ENCODE assay signal across 15 cellular contexts in genomic region chr5:83556190-83556589, GRCh38.
A peak's percentile ranks its signal among the peaks of the same experiment; 100 is the strongest.
DNase-seq lines count a peak whose midpoint lies in the region; ATAC-seq and TF ChIP-seq lines count a peak whose summit lies in the region.
"Had no signal": no experiment of that assay in that cellular context is flagged by ENCODE, and none has a peak within 500 bp of the region (broad histone marks: within the 10 kb centered on the region; RNA-seq: fewer than 3 reads in every experiment).

No MANE protein-coding gene starts in this region.

- H3K4me2 ChIP-seq in mesenchymal stem cell (ENCODE audit: low read length, poor library complexity, severe bottlenecking) = no peak overlapping the region

- no peak for DNase-seq in mesenchymal stem cell
- no peak for DNase-seq in C1 segment of cervical spinal cord (lab: John Stamatoyannopoulos, UW)
- no peak for DNase-seq in progenitor cell of endocrine pancreas (ENCODE audit: low spot score, unreplicated experiment)
- DNase-seq in activated CD4-positive, alpha-beta T cell treated with anti-CD3 and anti-CD28 coated beads, Interleukin-2, amount 10 ng/mL, durations not matched to agents 24 days and 14 days = no peak
- DNase-seq: activated CD4-positive, alpha-beta memory T cell treated with anti-CD3 and anti-CD28 coated beads, Interleukin-2, amount 10 ng/mL, durations not matched to agents 7 days and 5 days; head of caudate nucleus; KBM-7; NCI-H1417; NCI-H226 had no signal

- H4K91ac ChIP-seq in mesenchymal stem cell (ENCODE audit: low read length) = no peak overlapping the region

- TF ChIP-seq CTCF in progenitor cell of endocrine pancreas (IDR thresholded peaks at IDR 0.05; ENCODE audit: unreplicated experiment) = no peak

- WGBS in mesenchymal stem cell = 97% methylated on average over 3 of the region's 3 CpGs

- H2AFZ ChIP-seq in mesenchymal stem cell (ENCODE audit: low read depth, low read length) = no peak overlapping the region

- no peak overlapping the region for H2BK12ac ChIP-seq in mesenchymal stem cell (ENCODE audit: low read length in 2 of 2)

- peaks cover 5% of the 10 kb centered on the region for H3K4me1 ChIP-seq in mesenchymal stem cell (ENCODE audit: control insufficient read depth, insufficient read depth, low read depth, low read length)

- no peak overlapping the region for H3K27ac Mint-ChIP-seq in progenitor cell of endocrine pancreas
- no peak overlapping the region for H3K27ac Mint-ChIP-seq in activated CD4-positive, alpha-beta T cell treated with anti-CD3 and anti-CD28 coated beads, Interleukin-2, amount 10 ng/mL, durations not matched to agents 24 days and 14 days
- H3K27ac Mint-ChIP-seq: activated CD4-positive, alpha-beta memory T cell treated with anti-CD3 and anti-CD28 coated beads, Interleukin-2, amount 10 ng/mL, durations not matched to agents 7 days and 5 days; activated T-helper 2 cell treated with anti-CD3 and anti-CD28 coated beads, Interferon-gamma antibody, Interleukin-2, Interleukin-4, amounts not matched to agents 10 μg/mL and 5 μg/mL and 100 μg/mL, durations not matched to agents 14 hours and 24 hours and 36 hours had no signal

- no peak overlapping the region for H4K8ac ChIP-seq in mesenchymal stem cell (ENCODE audit: low read length)

- H3K9ac ChIP-seq in mesenchymal stem cell (ENCODE audit: low read length) = no peak overlapping the region

- no peak overlapping the region for H3K23ac ChIP-seq in mesenchymal stem cell (ENCODE audit: low read length in 2 of 2)

- H2BK5ac ChIP-seq in mesenchymal stem cell (ENCODE audit: low read depth, low read length, poor library complexity, severe bottlenecking) = no peak overlapping the region

- no peak overlapping the region for H2BK15ac ChIP-seq in mesenchymal stem cell (ENCODE audit: low read depth, poor library complexity, severe bottlenecking)

- peak overlapping the region; percentile 17 for H3K27ac ChIP-seq in mesenchymal stem cell (ENCODE audit: low read length, poor library complexity, severe bottlenecking)
- H3K27ac ChIP-seq: SK-N-MC had no signal

- intact Hi-C loops in activated CD4-positive, alpha-beta T cell treated with anti-CD3 and anti-CD28 coated beads, Interleukin-2, amount 10 ng/mL, durations not matched to agents 24 days and 14 days (cut with micrococcal nuclease) = no loop called here

- no peak overlapping the region for H3K4me3 Mint-ChIP-seq in progenitor cell of endocrine pancreas (ENCODE audit: low read depth)
- H3K4me3 Mint-ChIP-seq in activated CD4-positive, alpha-beta T cell treated with anti-CD3 and anti-CD28 coated beads, Interleukin-2, amount 10 ng/mL, durations not matched to agents 24 days and 14 days = no peak overlapping the region
- H3K4me3 Mint-ChIP-seq: activated CD4-positive, alpha-beta memory T cell treated with anti-CD3 and anti-CD28 coated beads, Interleukin-2, amount 10 ng/mL, durations not matched to agents 7 days and 5 days had no signal

- H2AK5ac ChIP-seq in mesenchymal stem cell (ENCODE audit: low read length, severe bottlenecking) = peak overlapping the region; percentile 2

- H3K4me3 ChIP-seq in mesenchymal stem cell (ENCODE audit: insufficient read depth in 1 of 2, low read depth in 1 of 2, low read length in 2 of 2) = no peak overlapping the region
- H3K4me3 ChIP-seq: SK-N-MC had no signal

- no peaks in the 10 kb centered on the region for H3K27me3 ChIP-seq in mesenchymal stem cell (ENCODE audit: control insufficient read depth in 1 of 2, insufficient read depth in 1 of 2, low read length in 2 of 2)

- no peak overlapping the region for H3K18ac ChIP-seq in mesenchymal stem cell (ENCODE audit: low read depth in 1 of 2, low read length in 2 of 2)

- H3K14ac ChIP-seq in mesenchymal stem cell (ENCODE audit: low read length in 2 of 2) = no peak overlapping the region

- peaks cover 10 to 79% of the 10 kb centered on the region in 2 experiments for H3K36me3 ChIP-seq in mesenchymal stem cell (ENCODE audit: control insufficient read depth in 1 of 2, insufficient read depth in 2 of 2, low read depth in 1 of 2, low read length in 2 of 2)

- no peaks in the 10 kb centered on the region for H3K9me3 ChIP-seq in mesenchymal stem cell (ENCODE audit: control insufficient read depth, low read length)

- peaks cover 11% of the 10 kb centered on the region for H3K27me3 Mint-ChIP-seq in progenitor cell of endocrine pancreas
- peaks cover 15% of the 10 kb centered on the region for H3K27me3 Mint-ChIP-seq in activated CD4-positive, alpha-beta T cell treated with anti-CD3 and anti-CD28 coated beads, Interleukin-2, amount 10 ng/mL, durations not matched to agents 24 days and 14 days

- H3K4ac ChIP-seq in mesenchymal stem cell (ENCODE audit: low read depth in 1 of 2, low read length in 2 of 2) = no peak overlapping the region

- H3K4me1 Mint-ChIP-seq in progenitor cell of endocrine pancreas (ENCODE audit: low read depth) = peaks cover 46% of the 10 kb centered on the region
- H3K4me1 Mint-ChIP-seq in activated CD4-positive, alpha-beta T cell treated with anti-CD3 and anti-CD28 coated beads, Interleukin-2, amount 10 ng/mL, durations not matched to agents 24 days and 14 days = no peaks in the 10 kb centered on the region

- peaks cover 4% of the 10 kb centered on the region for H3K79me1 ChIP-seq in mesenchymal stem cell (replicated peaks; ENCODE audit: low read length, poor library complexity, severe bottlenecking)

- ATAC-seq in GM18861 (IDR thresholded peaks at IDR 0.05; ENCODE audit: unreplicated experiment) (peak; percentile 91), GM21360 (IDR thresholded peaks at IDR 0.05; ENCODE audit: unreplicated experiment) (peak; percentile 86), HG03039 (IDR thresholded peaks at IDR 0.05; ENCODE audit: unreplicated experiment) (peak; percentile 64), esophagus mucosa (no peak)

- no peak overlapping the region for H2BK120ac ChIP-seq in mesenchymal stem cell (ENCODE audit: low read depth, low read length)

- no peaks in the 10 kb centered on the region for H3K9me3 Mint-ChIP-seq in progenitor cell of endocrine pancreas (ENCODE audit: low read depth)
- no peaks in the 10 kb centered on the region for H3K9me3 Mint-ChIP-seq in activated CD4-positive, alpha-beta T cell treated with anti-CD3 and anti-CD28 coated beads, Interleukin-2, amount 10 ng/mL, durations not matched to agents 24 days and 14 days
- H3K9me3 Mint-ChIP-seq: activated CD4-positive, alpha-beta memory T cell treated with anti-CD3 and anti-CD28 coated beads, Interleukin-2, amount 10 ng/mL, durations not matched to agents 7 days and 5 days; activated T-helper 2 cell treated with anti-CD3 and anti-CD28 coated beads, Interferon-gamma antibody, Interleukin-2, Interleukin-4, amounts not matched to agents 10 μg/mL and 5 μg/mL and 100 μg/mL, durations not matched to agents 14 hours and 24 hours and 36 hours had no signal

- H3K36me3 Mint-ChIP-seq in progenitor cell of endocrine pancreas (ENCODE audit: insufficient read depth) = peaks cover 44% of the 10 kb centered on the region
- no peaks in the 10 kb centered on the region for H3K36me3 Mint-ChIP-seq in activated CD4-positive, alpha-beta T cell treated with anti-CD3 and anti-CD28 coated beads, Interleukin-2, amount 10 ng/mL, durations not matched to agents 24 days and 14 days (ENCODE audit: low read depth)
